Comparison of ENCODE assay signal across 20 cellular contexts in the genomic region with DNA sequence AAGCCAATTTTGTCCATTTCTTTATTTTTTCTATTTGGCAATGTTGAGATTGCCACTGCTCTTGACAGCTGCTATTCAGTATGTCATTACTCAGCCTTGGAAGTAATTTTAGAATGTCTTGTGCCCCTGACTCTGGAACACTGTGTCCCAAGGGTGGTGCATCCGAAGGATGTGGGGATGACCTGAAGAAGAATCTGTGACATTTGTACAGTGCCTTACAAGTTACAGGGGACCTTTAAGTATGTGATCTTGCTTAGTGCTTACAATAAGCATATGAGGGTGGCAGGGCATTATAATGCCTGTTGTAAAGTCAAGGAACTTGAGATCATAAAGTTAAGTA.
"Had no signal": no experiment of that assay in that cellular context is flagged by ENCODE, and none has a peak within 500 bp of the region (broad histone marks: within the 10 kb centered on the region; RNA-seq: fewer than 3 reads in every experiment).

No MANE protein-coding gene starts in this region.

- ATAC-seq: activated CD4-positive, CD25-positive, alpha-beta regulatory T cell treated with anti-CD3 and anti-CD28 coated beads, Interleukin-2, amount 50 U/mL, for 24 hours; activated naive CD8-positive, alpha-beta T cell treated with anti-CD3 and anti-CD28 coated beads, Interleukin-2, amount 50 U/mL, for 24 hours; body of pancreas; left lobe of liver; pancreas had no signal

- H3K9me3 ChIP-seq: body of pancreas, pancreas, spleen, thyroid gland had no signal

- H3K27ac ChIP-seq: body of pancreas, pancreas, spleen, thyroid gland, VCaP had no signal

- H3K36me3 ChIP-seq: pancreas, spleen, thyroid gland had no signal

- H3K4me3 ChIP-seq: body of pancreas, pancreas, spleen, thyroid gland had no signal

- H3K4me1 ChIP-seq: body of pancreas, pancreas, spleen, thyroid gland had no signal

- FAIRE-seq: colon, endometrium, pancreas had no signal

- DNase-seq: activated CD4-positive, alpha-beta memory T cell treated with anti-CD3 and anti-CD28 coated beads, Interleukin-2, amount 10 ng/mL, durations not matched to agents 7 days and 5 days; activated CD4-positive, alpha-beta T cell treated with anti-CD3 and anti-CD28 coated beads, Interleukin-2, amount 10 ng/mL, durations not matched to agents 24 days and 14 days; activated gamma-delta T cell; activated naive CD4-positive, alpha-beta T cell treated with anti-CD3 and anti-CD28 coated beads, Interleukin-2, amount 50 U/mL, for 16 hours; activated naive CD8-positive, alpha-beta T cell treated with anti-CD3 and anti-CD28 coated beads, Interleukin-2, amount 50 U/mL, for 24 hours; activated T-cell treated with anti-CD3 and anti-CD28 coated beads for 4 hours; body of pancreas; caudate nucleus; mammary epithelial cell; nephron progenitor cell; pancreas; spleen; stimulated activated CD4-positive, alpha-beta T cell treated with anti-CD3 and anti-CD28 coated beads, Interleukin-4, amount 100 ng/mL, for 1 hour; stimulated activated naive CD4-positive, alpha-beta T cell; thyroid gland had no signal

- H3K27me3 ChIP-seq: body of pancreas, pancreas, spleen, thyroid gland had no signal
